Comparison of ENCODE assay signal across 9 cellular contexts in genomic region chr3:38455639-38456430, GRCh38. TPM values are rescaled to one million over a fixed set of nuclear protein-coding genes. Genes with fewer than 3 reads are reported as not detected.
DNase-seq lines count a peak whose midpoint lies in the region; ATAC-seq, FAIRE-seq and TF ChIP-seq lines count a peak whose summit lies in the region.
"Had no signal": no experiment of that assay in that cellular context is flagged by ENCODE, and none has a peak within 500 bp of the region (broad histone marks: within the 10 kb centered on the region; RNA-seq: fewer than 3 reads in every experiment).

No MANE protein-coding gene starts in this region.

- no peak for TF ChIP-seq EP300 in H1 (IDR thresholded peaks at IDR 0.05; ENCODE audit: borderline replicate concordance in 1 of 2, low read depth in 2 of 2, low read length in 2 of 2)

- H3K36me3 ChIP-seq in cardiac muscle cell = no peaks in the 10 kb centered on the region
- no peaks in the 10 kb centered on the region for H3K36me3 ChIP-seq in PC-3 (ENCODE audit: low read depth, low read length)
- H3K36me3 ChIP-seq in H1 (ENCODE audit: control insufficient read depth in 2 of 4, insufficient read depth in 4 of 4, low read length in 3 of 4) = no peaks in the 10 kb centered on the region; a peak in 2 of 8 replicates

- H3K4me3 Mint-ChIP-seq in natural killer cell = peak overlapping the region; percentile 95

- H3K27ac Mint-ChIP-seq in natural killer cell = no peak overlapping the region

- no peak for FAIRE-seq in H1 (lab: Jason Lieb, UNC)
- FAIRE-seq: endometrium had no signal

- H2BK20ac ChIP-seq in H1 (ENCODE audit: low read length) = no peak overlapping the region

- peak overlapping the region; percentile 16 for H2BK5ac ChIP-seq in H1 (ENCODE audit: low read depth, low read length)

- no peak overlapping the region for H2AK5ac ChIP-seq in H1 (ENCODE audit: low read depth, low read length)

- no peak overlapping the region for H2BK15ac ChIP-seq in H1 (ENCODE audit: low read length)

- H3K9me3 ChIP-seq in cardiac muscle cell (ENCODE audit: low read depth) (no peaks in the 10 kb centered on the region), PC-3 (ENCODE audit: low read length) (no peaks in the 10 kb centered on the region; the same call in 1 of the 2 replicates), H1 (ENCODE audit: insufficient read depth in 2 of 2, low read depth in 1 of 2, low read length in 1 of 2) (0 out of 4 replicates have a peak, but pooled peaks cover 0 to 2% of the 10 kb centered on the region in 2 experiments)

- TF ChIP-seq POLR2A in H1 (IDR thresholded peaks at IDR 0.05; ENCODE audit: control extremely low read depth in 1 of 2, low read depth in 2 of 2, low read length in 2 of 2) = no peak; a peak in 1 of 3 replicates

- no peaks in the 10 kb centered on the region for H3K9me2 ChIP-seq in PC-3 (replicated peaks; ENCODE audit: low read length)

- H3K14ac ChIP-seq in H1 (ENCODE audit: insufficient read length) = no peak overlapping the region

- no TSS peak for BruUV-seq in PC-3 (replicated peaks; lab: Mats Ljungman, UMichigan)

- H2AFZ ChIP-seq in PC-3 (ENCODE audit: low read length) (peak overlapping the region; percentile 92), H1 (ENCODE audit: low read length) (no peak overlapping the region)

- H3K23me2 ChIP-seq in H1 (ENCODE audit: low read depth, low read length) = peaks cover 20% of the 10 kb centered on the region

- no peaks in the 10 kb centered on the region for H3K36me3 Mint-ChIP-seq in natural killer cell

- H3K4me3 ChIP-seq in cardiac muscle cell = peak overlapping the region; percentile 74
- H3K4me3 ChIP-seq in PC-3 (ENCODE audit: low read length) = peak overlapping the region; percentile 82
- peak overlapping the region; percentile 74 to 99 (median 91) for H3K4me3 ChIP-seq in H1 (ENCODE audit: extremely low read depth in 1 of 4, insufficient read depth in 2 of 4, low read depth in 3 of 4, low read length in 4 of 4)

- peaks cover 11 to 19% of the 10 kb centered on the region in 2 donors for H3K4me1 Mint-ChIP-seq in natural killer cell

- no peak for TF ChIP-seq CTCF in cardiac muscle cell (IDR thresholded peaks at IDR 0.05; ENCODE audit: low read depth, low read length)
- no peak for TF ChIP-seq CTCF in PC-3 (conservative IDR thresholded peaks at IDR 0.05; ENCODE audit: low read depth, low read length)
- no peak for TF ChIP-seq CTCF in H1 (IDR thresholded peaks at IDR 0.05; ENCODE audit: control extremely low read depth in 1 of 3, insufficient read depth in 1 of 3, low read depth in 1 of 3, low read length in 3 of 3)
- TF ChIP-seq CTCF in natural killer cell (IDR thresholded peaks at IDR 0.05) = no peak

- no peak overlapping the region for H3K56ac ChIP-seq in H1 (replicated peaks; ENCODE audit: insufficient read length, low read depth, low read length)

- intact Hi-C loops in cardiac septum (cut with DNase I) (loop anchor here (2.0 to 10.0 kb wide), 2 partner anchors 109 to 291 kb away; partner anchors contain the start of genes OXSR1 and XYLB), PC-3 (cut with micrococcal nuclease) (loop anchor here (1.0 to 10.0 kb wide), 3 partner anchors 107 to 451 kb away; partner anchors contain the start of genes ACAA1 and MYD88), natural killer cell (cut with micrococcal nuclease) (no loop called here)

- H4K91ac ChIP-seq in H1 (replicated peaks; ENCODE audit: insufficient read length, low read length) = no peak overlapping the region

- no peak overlapping the region for H3K23ac ChIP-seq in H1 (ENCODE audit: insufficient read length)

- H3K79me2 ChIP-seq in PC-3 (ENCODE audit: low read length) = peaks cover 30% of the 10 kb centered on the region
- H3K79me2 ChIP-seq in H1 (ENCODE audit: control insufficient read depth in 1 of 2, insufficient read depth in 2 of 2, low read length in 2 of 2) = peaks cover 55 to 67% of the 10 kb centered on the region in 2 experiments

- CTCF ChIA-PET in PC-3 (lab: Charles Lee) (interaction anchor here (0.6 kb wide), 1 partner anchor 109 kb away, joined by 5 read pairs; the partner anchor contains the start of gene XYLB), H1 (lab: Charles Lee; ENCODE audit: partially characterized antibody) (interaction anchor here (0.8 to 2.4 kb wide), 12 partner anchors 10 to 459 kb away, joined by 3 to 16 read pairs (median 3); partner anchors contain the start of gene XYLB)

- peak; percentile 42 to 81 for DNase-seq in cardiac muscle cell (ENCODE audit: low read depth in 1 of 2, low spot score in 1 of 2)
- DNase-seq in cardiac septum (ENCODE audit: low spot score) = no peak
- DNase-seq in PC-3 = no peak
- DNase-seq in H1 (ENCODE audit: low read depth in 1 of 2, low spot score in 2 of 2) = peak in 1 of 2 experiments; percentile 29
- no peak for DNase-seq in natural killer cell
- no peak for DNase-seq in GM19238 (ENCODE audit: insufficient read length, low spot score)
- no peak for DNase-seq in stimulated activated CD4-positive, alpha-beta T cell treated with anti-CD3 and anti-CD28 coated beads, Interleukin-1b, Interleukin-23, amount 100 ng/mL, for 48 hours

- H3K27ac ChIP-seq in cardiac muscle cell (peak overlapping the region; percentile 90), PC-3 (ENCODE audit: low read length) (no peak overlapping the region), H1 (ENCODE audit: low read depth, low read length) (peak overlapping the region; percentile 99; the same call in 1 of the 2 replicates)

- peak; percentile 0; the same call in 1 of the 2 replicates for ATAC-seq in PC-3
- peak in 1 of 3 donors; percentile 7 for ATAC-seq in natural killer cell
- no peak for ATAC-seq in GM21528 (IDR thresholded peaks at IDR 0.05; ENCODE audit: low FRiP score, unreplicated experiment)

- H4K20me1 ChIP-seq in PC-3 (ENCODE audit: low read length) = no peaks in the 10 kb centered on the region
- H4K20me1 ChIP-seq in H1 (replicated peaks in 1 of 2; ENCODE audit: control insufficient read depth in 1 of 2, insufficient read depth in 2 of 2, low read length in 2 of 2) = peaks cover 29 to 40% of the 10 kb centered on the region in 2 experiments

- peak overlapping the region; percentile 39; the same call in 1 of the 2 replicates for H3K18ac ChIP-seq in H1 (ENCODE audit: extremely low read depth, low read length)

- no peak for TF ChIP-seq RAD21 in H1 (IDR thresholded peaks at IDR 0.05 in 1 of 2, conservative IDR thresholded peaks at IDR 0.05 in 1 of 2; ENCODE audit: low read depth in 2 of 2, low read length in 2 of 2)

- H3K4ac ChIP-seq in H1 (replicated peaks; ENCODE audit: insufficient read length, low read depth, low read length) = no peak overlapping the region

- H3K4me2 ChIP-seq in PC-3 (ENCODE audit: low read length) = peak overlapping the region; percentile 100
- peak overlapping the region; percentile 94 to 97 for H3K4me2 ChIP-seq in H1 (ENCODE audit: insufficient read depth in 1 of 2, low read depth in 2 of 2, low read length in 2 of 2)

- peaks cover 6 to 12% of the 10 kb centered on the region in 2 donors for H3K27me3 Mint-ChIP-seq in natural killer cell (ENCODE audit: low read depth in 2 of 2)

- POLR2A ChIA-PET in PC-3 (lab: Charles Lee; ENCODE audit: unreplicated experiment) = interaction anchor here (0.5 to 0.6 kb wide), 2 partner anchors 10 to 255 kb away, joined by 3 to 4 read pairs; no protein-coding TSS in a partner anchor
- POLR2A ChIA-PET in H1 (lab: Charles Lee; ENCODE audit: partially characterized antibody) = interaction anchor here (0.7 to 2.1 kb wide), 22 partner anchors 8 to 319 kb away, joined by 3 to 10 read pairs (median 4); partner anchors contain the start of genes ACAA1 and XYLB

- 11% methylated on average over 15 of the region's 15 CpGs; no CpG with 5 or more reads in 1 of the 2 experiments for WGBS in H1 (ENCODE audit: extremely low coverage in 1 of 2, insufficient coverage in 1 of 2, insufficient read length in 1 of 2, insufficient replicate concordance in 2 of 2, low coverage in 1 of 2, low lambda C conversion rate in 2 of 2, missing lambda C conversion rate in 1 of 2), 2 experiments

- H4K8ac ChIP-seq in H1 (ENCODE audit: extremely low read depth, insufficient read depth, low read length) = peak overlapping the region; percentile 37; the same call in 1 of the 2 replicates

- H3K4me1 ChIP-seq in cardiac muscle cell (ENCODE audit: low read depth) (peaks cover 30% of the 10 kb centered on the region), PC-3 (ENCODE audit: insufficient read depth, low read length) (peaks cover 28% of the 10 kb centered on the region; the same call in 1 of the 2 replicates), H1 (replicated peaks in 1 of 4; ENCODE audit: control insufficient read depth in 3 of 4, insufficient read depth in 4 of 4, low read length in 3 of 4) (peaks cover 10 to 24% (median 16%) of the 10 kb centered on the region in 4 experiments)

- H2BK120ac ChIP-seq in H1 (replicated peaks; ENCODE audit: low read depth, low read length) = no peak overlapping the region

- H3K9ac ChIP-seq in PC-3 (ENCODE audit: low read length) = peak overlapping the region; percentile 81
- H3K9ac ChIP-seq in H1 (replicated peaks in 1 of 4; ENCODE audit: extremely low read depth in 1 of 4, low read depth in 3 of 4, low read length in 3 of 4) = peak overlapping the region in 3 of 4 experiments; percentile 81 to 99 (median 97); a peak in 6 of 7 replicates

- no peaks in the 10 kb centered on the region for H3F3A ChIP-seq in PC-3 (ENCODE audit: low read length, unreplicated experiment)

- no peak overlapping the region for H2BK12ac ChIP-seq in H1 (ENCODE audit: low read depth, low read length)

- peaks cover 22% of the 10 kb centered on the region for H3K79me1 ChIP-seq in H1 (ENCODE audit: low read depth, low read length)

- no peaks in the 10 kb centered on the region for H3K9me3 Mint-ChIP-seq in natural killer cell

- H3K27me3 ChIP-seq in cardiac muscle cell = no peaks in the 10 kb centered on the region
- no peaks in the 10 kb centered on the region for H3K27me3 ChIP-seq in PC-3 (ENCODE audit: low read length)
- H3K27me3 ChIP-seq in H1 (replicated peaks in 1 of 4; ENCODE audit: control insufficient read depth in 3 of 4, extremely low read depth in 1 of 4, insufficient read depth in 3 of 4, low read length in 3 of 4) = no peaks in the 10 kb centered on the region

- no peak overlapping the region for H4K5ac ChIP-seq in H1 (ENCODE audit: insufficient read length, low read depth, low read length)

RNA-seq across cellular contexts. Expression of gene ACVR2B, which starts 2.1 kb away (rescaled TPM):
- total RNA-seq in cardiac muscle cell = 34.8 and 70.4 TPM in 2 replicates
- polyA plus RNA-seq in cardiac muscle cell = 28.6 and 32.8 TPM in 2 replicates
- 6.3 TPM for total RNA-seq in cardiac septum
- 1.5 and 1.8 TPM in 2 replicates for total RNA-seq in PC-3 (2014; rRNA removed)
- 99.9 and 109 TPM in 2 replicates for total RNA-seq in H1 (2021; fragmentation: NEBNext Ultra II Directional; extraction: Animal tissue kit (Norgen Biotek cat#: 25700))
- 24.7 and 32.2 TPM in 2 replicates for polyA plus RNA-seq in H1 (2011; rRNA removed)
- polyA plus RNA-seq in H1 (2011; cell fraction: cytosol; rRNA removed) = 25.3 TPM
- 44.4 TPM for polyA plus RNA-seq in H1 (2011; cell fraction: nucleus; rRNA removed)
- polyA plus RNA-seq in H1 (2012, experiment 1 of 2) = 24.3 to 39.1 TPM (median 27.4 TPM) in 4 replicates
- polyA plus RNA-seq in H1 (2012, experiment 2 of 2) = 3.9 TPM
- 33.2 TPM for polyA plus RNA-seq in H1 (2013, experiment 1 of 2)
- polyA plus RNA-seq in H1 (2013, experiment 2 of 2) = 34.2 TPM
- 195 and 241 TPM in 2 replicates for polyA minus RNA-seq in H1 (2011; rRNA and poly(A)+ RNA removed)
- polyA minus RNA-seq in H1 (2011; cell fraction: cytosol; rRNA and poly(A)+ RNA removed) = 123 TPM
- 86.1 TPM for polyA minus RNA-seq in H1 (2011; cell fraction: nucleus; rRNA and poly(A)+ RNA removed)
- total RNA-seq in natural killer cell = 1 to 10 TPM; 1.6 to 3.1 (median 2.7) TPM

RNA-seq across cellular contexts. Expression of gene EXOG, which starts 40.3 kb away (rescaled TPM):
- total RNA-seq in cardiac muscle cell (4.3 and 5.0 TPM in 2 replicates), cardiac septum (38.6 TPM), PC-3 (2014; rRNA removed) (10.0 and 11.3 TPM in 2 replicates), natural killer cell (10 to 100 TPM; 27.3 to 34.5 (median 30.5) TPM)
- polyA plus RNA-seq in cardiac muscle cell (7.0 and 9.1 TPM in 2 replicates), H1 (2011; rRNA removed) (5.1 and 7.2 TPM in 2 replicates)
- total RNA-seq in H1 (2021; fragmentation: NEBNext Ultra II Directional; extraction: Animal tissue kit (Norgen Biotek cat#: 25700)) = 12.2 and 12.9 TPM in 2 replicates
- 7.2 TPM for polyA plus RNA-seq in H1 (2011; cell fraction: cytosol; rRNA removed)
- 7.4 TPM for polyA plus RNA-seq in H1 (2011; cell fraction: nucleus; rRNA removed)
- 6.0 to 13.9 TPM (median 8.5 TPM) in 4 replicates for polyA plus RNA-seq in H1 (2012, experiment 1 of 2)
- 2.2 TPM for polyA plus RNA-seq in H1 (2012, experiment 2 of 2)
- polyA plus RNA-seq in H1 (2013, experiment 1 of 2) = 9.0 TPM
- polyA plus RNA-seq in H1 (2013, experiment 2 of 2) = 7.3 TPM
- polyA minus RNA-seq in H1 (2011; rRNA and poly(A)+ RNA removed) = 6.4 and 9.0 TPM in 2 replicates
- polyA minus RNA-seq in H1 (2011; cell fraction: cytosol; rRNA and poly(A)+ RNA removed) = 10.0 TPM
- 10.2 TPM for polyA minus RNA-seq in H1 (2011; cell fraction: nucleus; rRNA and poly(A)+ RNA removed)

Comparison
In these comparisons a context has a peak if more than half of its experiments do, and no peak if none do; other contexts are left out.
1. DNase-seq: peak in cardiac muscle cell (2 of 2); none in cardiac septum (single experiment), PC-3 (single experiment), natural killer cell (single experiment), GM19238 (single experiment) and stimulated activated CD4-positive, alpha-beta T cell treated with anti-CD3 and anti-CD28 coated beads, Interleukin-1b, Interleukin-23, amount 100 ng/mL, for 48 hours (single experiment).
2. Peak in every context shown above with its lines, with median percentiles within 50 percentile points of each other: H3K4me3 ChIP-seq.